ENCODE assay signal across 21 cellular contexts in the genomic region with DNA sequence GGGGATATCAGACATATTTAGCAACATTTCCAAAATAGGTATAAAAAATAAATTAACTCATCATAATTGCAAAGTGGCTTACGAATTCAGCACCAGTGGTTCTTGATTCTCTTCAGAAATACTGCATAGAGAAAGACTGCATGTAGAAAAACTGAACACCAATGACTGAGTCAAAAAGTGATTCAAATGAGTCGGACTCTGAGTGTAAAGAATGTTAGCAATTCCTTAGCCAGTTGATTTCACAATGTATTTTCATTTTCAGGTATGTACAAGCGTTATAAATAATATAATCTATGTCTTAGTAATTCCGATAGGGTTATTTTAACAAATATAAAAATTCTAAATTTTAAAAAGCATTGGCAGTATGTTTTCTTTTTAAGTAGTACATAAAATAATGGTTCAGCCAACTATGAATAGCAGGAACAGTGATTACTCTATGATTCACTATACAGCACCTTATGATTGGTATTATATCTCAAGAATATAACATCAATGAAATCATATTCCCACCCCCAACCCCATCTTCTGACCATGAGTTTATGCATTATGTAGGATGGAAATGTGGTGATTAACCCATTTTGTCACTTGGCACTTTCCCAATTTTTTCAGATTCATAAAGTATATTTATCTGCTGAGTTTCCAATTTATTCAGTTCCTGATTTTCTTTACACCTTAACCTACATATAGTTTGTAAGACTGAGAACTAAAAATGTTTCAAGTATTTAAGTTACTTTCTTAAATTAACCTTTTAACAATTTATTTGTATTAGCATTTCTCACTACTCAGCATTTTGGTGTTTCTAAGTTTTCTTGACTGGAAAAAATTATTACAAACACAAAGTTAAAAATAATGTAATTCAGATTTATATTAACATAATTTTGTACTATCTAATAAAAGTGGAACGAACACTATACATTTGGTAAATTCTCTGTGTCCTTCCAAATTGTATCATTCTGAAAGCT. TPM values are rescaled to one million over a fixed set of nuclear protein-coding genes. Genes with fewer than 3 reads are reported as not detected.
DNase-seq lines count a peak whose midpoint lies in the region; ATAC-seq, FAIRE-seq and TF ChIP-seq lines count a peak whose summit lies in the region.
"Had no signal": no experiment of that assay in that cellular context is flagged by ENCODE, and none has a peak within 500 bp of the region (broad histone marks: within the 10 kb centered on the region; RNA-seq: fewer than 3 reads in every experiment).

No MANE protein-coding gene starts in this region.

- H3K4me3 Mint-ChIP-seq in Calu3 (ENCODE audit: low read depth, unreplicated experiment) = no peak overlapping the region
- H3K4me3 Mint-ChIP-seq in activated naive CD4-positive, alpha-beta T cell treated with anti-CD3 and anti-CD28 coated beads, Interleukin-2, amount 10 ng/mL, durations not matched to agents 7 days and 5 days = no peak overlapping the region
- H3K4me3 Mint-ChIP-seq: effector memory CD8-positive, alpha-beta T cell; naive thymus-derived CD4-positive, alpha-beta T cell had no signal

- BruUV-seq in Calu3 (replicated peaks; lab: Mats Ljungman, UMichigan) = no TSS peak

- no peak for TF ChIP-seq CTCF in choroid plexus epithelial cell (conservative IDR thresholded peaks at IDR 0.05; ENCODE audit: low read depth, low read length)
- no peak for TF ChIP-seq CTCF in Calu3 (IDR thresholded peaks at IDR 0.05; ENCODE audit: unreplicated experiment)

- CTCF ChIA-PET in Calu3 (lab: Charles Lee) = no interaction called here
- CTCF ChIA-PET in activated naive CD4-positive, alpha-beta T cell treated with anti-CD3 and anti-CD28 coated beads, Interleukin-2, amount 10 ng/mL, durations not matched to agents 7 days and 5 days (lab: Charles Lee) = no interaction called here

- no peak overlapping the region for H3K27ac Mint-ChIP-seq in Calu3 (ENCODE audit: unreplicated experiment)
- no peak overlapping the region for H3K27ac Mint-ChIP-seq in activated naive CD4-positive, alpha-beta T cell treated with anti-CD3 and anti-CD28 coated beads, Interleukin-2, amount 10 ng/mL, durations not matched to agents 7 days and 5 days
- H3K27ac Mint-ChIP-seq: effector memory CD8-positive, alpha-beta T cell; naive thymus-derived CD4-positive, alpha-beta T cell had no signal

- peak; percentile 68 for FAIRE-seq in RCC 7860 (lab: Jason Lieb, UNC)
- FAIRE-seq in islet of Langerhans (lab: Jason Lieb, UNC) = peak; percentile 93

- H3K4me3 ChIP-seq in choroid plexus epithelial cell (ENCODE audit: low read depth, low read length) = no peak overlapping the region
- H3K4me3 ChIP-seq: adrenal gland, stomach had no signal

- no peaks in the 10 kb centered on the region for H3K36me3 Mint-ChIP-seq in Calu3 (ENCODE audit: insufficient read depth, unreplicated experiment)
- H3K36me3 Mint-ChIP-seq in activated naive CD4-positive, alpha-beta T cell treated with anti-CD3 and anti-CD28 coated beads, Interleukin-2, amount 10 ng/mL, durations not matched to agents 7 days and 5 days = no peaks in the 10 kb centered on the region

- peak; percentile 38 for DNase-seq in GM03348 (ENCODE audit: low spot score)
- DNase-seq in RCC 7860 (ENCODE audit: low spot score) = no peak
- peak; percentile 72 for DNase-seq in choroid plexus epithelial cell (ENCODE audit: low read depth)
- no peak for DNase-seq in activated gamma-delta T cell treated with Interleukin-2 at 50 U/mL for 16 hours
- no peak for DNase-seq in Calu3
- DNase-seq in activated naive CD4-positive, alpha-beta T cell treated with anti-CD3 and anti-CD28 coated beads, Interleukin-2, amount 10 ng/mL, durations not matched to agents 7 days and 5 days = no peak
- DNase-seq: activated CD4-positive, alpha-beta T cell treated with anti-CD3 and anti-CD28 coated beads for 1 hour; adrenal gland; AML-193; central memory CD4-positive, alpha-beta T cell; DMS79 treated with DMSO at 0.1 percent for 48 hours; effector memory CD8-positive, alpha-beta T cell; hippocampal formation; mesenchymal stem cell; naive thymus-derived CD4-positive, alpha-beta T cell; NCI-H1694 treated with DMSO at 0.1 percent for 48 hours; NCI-H82; stomach; T1000 had no signal

- no peaks in the 10 kb centered on the region for H3K4me1 Mint-ChIP-seq in Calu3 (ENCODE audit: low read depth, unreplicated experiment)
- no peaks in the 10 kb centered on the region for H3K4me1 Mint-ChIP-seq in activated naive CD4-positive, alpha-beta T cell treated with anti-CD3 and anti-CD28 coated beads, Interleukin-2, amount 10 ng/mL, durations not matched to agents 7 days and 5 days

- intact Hi-C loops in Calu3 (cut with micrococcal nuclease; ENCODE audit: unreplicated experiment) = no loop called here

- H3K9me3 Mint-ChIP-seq in Calu3 (ENCODE audit: low read depth, unreplicated experiment) = no peaks in the 10 kb centered on the region
- no peaks in the 10 kb centered on the region for H3K9me3 Mint-ChIP-seq in activated naive CD4-positive, alpha-beta T cell treated with anti-CD3 and anti-CD28 coated beads, Interleukin-2, amount 10 ng/mL, durations not matched to agents 7 days and 5 days
- H3K9me3 Mint-ChIP-seq: effector memory CD8-positive, alpha-beta T cell had no signal

- ATAC-seq in HG02798 (IDR thresholded peaks at IDR 0.05; ENCODE audit: poor library complexity, unreplicated experiment) = no peak
- ATAC-seq: effector memory CD8-positive, alpha-beta T cell; naive thymus-derived CD4-positive, alpha-beta T cell had no signal

- H3K27me3 Mint-ChIP-seq in Calu3 (ENCODE audit: unreplicated experiment) = no peaks in the 10 kb centered on the region
- H3K27me3 Mint-ChIP-seq in activated naive CD4-positive, alpha-beta T cell treated with anti-CD3 and anti-CD28 coated beads, Interleukin-2, amount 10 ng/mL, durations not matched to agents 7 days and 5 days = no peaks in the 10 kb centered on the region
- H3K27me3 Mint-ChIP-seq: effector memory CD8-positive, alpha-beta T cell; naive thymus-derived CD4-positive, alpha-beta T cell had no signal

RNA-seq across cellular contexts. Expression of gene DNAJC1, which starts 33.9 kb away (rescaled TPM):
- total RNA-seq in Calu3 (2022) = 15.9 and 17.0 TPM in 2 replicates

Comparison
In these comparisons a context has a peak if more than half of its experiments do, and no peak if none do; other contexts are left out.
1. DNase-seq: peak in GM03348 (single experiment) and choroid plexus epithelial cell (single experiment); none in RCC 7860 (single experiment), activated gamma-delta T cell treated with Interleukin-2 at 50 U/mL for 16 hours (single experiment), Calu3 (single experiment) and activated naive CD4-positive, alpha-beta T cell treated with anti-CD3 and anti-CD28 coated beads, Interleukin-2, amount 10 ng/mL, durations not matched to agents 7 days and 5 days (single experiment).